In the genomic region with DNA sequence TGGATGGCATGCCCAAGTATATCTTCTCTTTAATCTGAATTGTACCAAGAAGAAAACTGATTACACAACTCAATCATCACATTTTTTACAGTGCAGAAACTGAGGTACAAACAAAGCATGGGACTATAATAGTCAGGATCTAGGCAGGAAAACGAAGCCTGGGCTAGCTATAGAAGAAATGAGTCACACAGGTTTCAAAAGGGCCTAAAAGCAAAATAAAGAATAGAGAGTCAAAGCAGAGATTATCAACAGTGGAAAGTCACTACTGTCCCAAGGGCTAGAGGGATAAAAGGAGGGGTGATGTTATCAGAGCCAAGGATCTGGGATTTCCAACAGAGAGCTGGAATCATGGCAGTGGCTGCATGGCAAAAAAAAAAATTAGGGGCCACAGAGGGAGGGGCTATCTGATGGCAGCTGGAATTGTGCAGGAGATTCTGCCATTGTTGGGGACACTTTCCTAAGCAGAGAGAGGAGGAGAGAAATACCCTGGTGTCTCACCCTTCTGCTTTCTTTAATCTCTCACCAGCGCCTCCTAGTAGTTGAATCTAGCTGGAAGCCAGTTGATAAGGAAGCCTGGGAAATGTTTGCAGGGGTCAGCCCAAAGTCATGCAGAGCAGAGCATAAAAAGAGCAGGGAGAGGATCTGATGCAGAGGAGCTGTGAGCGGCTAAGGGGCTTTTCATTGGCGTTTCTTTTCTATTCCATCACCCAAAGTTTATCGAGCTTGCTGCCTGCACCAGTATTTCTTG, we compare ENCODE assay signal across 13 cellular contexts.
A peak's percentile ranks its signal among the peaks of the same experiment; 100 is the strongest.
DNase-seq lines count a peak whose midpoint lies in the region; ATAC-seq and TF ChIP-seq lines count a peak whose summit lies in the region.
"Had no signal": no experiment of that assay in that cellular context is flagged by ENCODE, and none has a peak within 500 bp of the region (broad histone marks: within the 10 kb centered on the region; RNA-seq: fewer than 3 reads in every experiment).

No MANE protein-coding gene starts in this region.

- peaks cover 24% of the 10 kb centered on the region for H3K4me1 Mint-ChIP-seq in HFFc6 (ENCODE audit: low read depth)

- no peaks in the 10 kb centered on the region for H3K36me3 Mint-ChIP-seq in HFFc6 (ENCODE audit: low read depth)

- DNase-seq in Right ventricle myocardium inferior (ENCODE audit: missing footprints), result no peak
- DNase-seq in cardiac septum (ENCODE audit: low spot score), result no peak
- peak; percentile 6 for DNase-seq in NCI-H69 (lab: John Stamatoyannopoulos, UW)
- DNase-seq in dermis microvascular lymphatic vessel endothelial cell (ENCODE audit: low read depth in 2 of 2), result peak; percentile 36 to 62
- peak; percentile 28 for DNase-seq in iris pigment epithelial cell (ENCODE audit: low read depth)
- DNase-seq in amniotic stem cell (lab: John Stamatoyannopoulos, UW), result no peak
- DNase-seq in HFFc6, result no peak
- DNase-seq in stimulated activated naive CD4-positive, alpha-beta T cell (lab: John Stamatoyannopoulos, UW), result no peak
- DNase-seq: 8988T, KBM-7, NCI-H1092, NCI-H345, PC-3 had no signal

- peaks cover 19% of the 10 kb centered on the region for H3K27me3 Mint-ChIP-seq in HFFc6 (ENCODE audit: insufficient read depth)

- no peak overlapping the region for H3K27ac Mint-ChIP-seq in HFFc6

- intact Hi-C loops in Right ventricle myocardium inferior (cut with DNase I) (no loop called here), cardiac septum (cut with DNase I) (no loop called here)

- no peak overlapping the region for H3K4me3 Mint-ChIP-seq in HFFc6

- TF ChIP-seq CTCF in HFFc6 (IDR thresholded peaks at IDR 0.05), result no peak

- H3K9me3 Mint-ChIP-seq in HFFc6, result peaks cover 4% of the 10 kb centered on the region; the same call in 1 of the 2 replicates

- ATAC-seq in Right ventricle myocardium inferior, result peak; percentile 48
- ATAC-seq: PC-3 had no signal

Comparison
In these comparisons a context has a peak if more than half of its experiments do, and no peak if none do; other contexts are left out.
1. DNase-seq: peak in NCI-H69 (single experiment), dermis microvascular lymphatic vessel endothelial cell (2 of 2) and iris pigment epithelial cell (single experiment); none in Right ventricle myocardium inferior (single experiment), cardiac septum (single experiment), amniotic stem cell (single experiment), HFFc6 (single experiment) and stimulated activated naive CD4-positive, alpha-beta T cell (0 of 6).